In genomic region chr13:114071991-114072390, GRCh38 we compare ENCODE assay signal across 12 cellular contexts.
DNase-seq lines count a peak whose midpoint lies in the region; ATAC-seq and TF ChIP-seq lines count a peak whose summit lies in the region.
"Had no signal": no experiment of that assay in that cellular context is flagged by ENCODE, and none has a peak within 500 bp of the region (broad histone marks: within the 10 kb centered on the region; RNA-seq: fewer than 3 reads in every experiment).

No MANE protein-coding gene starts in this region.

- peak overlapping the region; percentile 63 for H3K27ac Mint-ChIP-seq in activated CD8-positive, alpha-beta T cell treated with anti-CD3 and anti-CD28 coated beads for 36 hours
- H3K27ac Mint-ChIP-seq in activated CD8-positive, alpha-beta T cell treated with anti-CD3 and anti-CD28 coated beads, Interleukin-2, amount 10 ng/mL, durations not matched to agents 7 days and 5 days: no peak overlapping the region
- peak overlapping the region; percentile 83 for H3K27ac Mint-ChIP-seq in stimulated activated effector memory CD8-positive, alpha-beta T cell treated with anti-CD3 and anti-CD28 coated beads, Interleukin-12 subunit alpha, Interleukin-12 subunit beta, amount 100 ng/mL, for 72 hours

- H3K27me3 ChIP-seq in layer of hippocampus (ENCODE audit: control insufficient read depth, insufficient read depth, low read length): no peaks in the 10 kb centered on the region
- H3K27me3 ChIP-seq: tibial artery had no signal

- peaks cover 29% of the 10 kb centered on the region for H3K4me1 Mint-ChIP-seq in activated CD8-positive, alpha-beta T cell treated with anti-CD3 and anti-CD28 coated beads for 36 hours (ENCODE audit: low read depth)
- H3K4me1 Mint-ChIP-seq in activated CD8-positive, alpha-beta T cell treated with anti-CD3 and anti-CD28 coated beads, Interleukin-2, amount 10 ng/mL, durations not matched to agents 7 days and 5 days (ENCODE audit: low read depth): peaks cover 20% of the 10 kb centered on the region
- H3K4me1 Mint-ChIP-seq in activated T-cell treated with anti-CD3 and anti-CD28 coated beads, Interleukin-2, amount 50 U/mL, for 4 hours (ENCODE audit: low read depth): peaks cover 37% of the 10 kb centered on the region
- H3K4me1 Mint-ChIP-seq in stimulated activated effector memory CD8-positive, alpha-beta T cell treated with anti-CD3 and anti-CD28 coated beads, Interleukin-12 subunit alpha, Interleukin-12 subunit beta, amount 100 ng/mL, for 72 hours: peaks cover 54% of the 10 kb centered on the region

- H3K27ac ChIP-seq in layer of hippocampus (ENCODE audit: low read depth, low read length): peak overlapping the region; percentile 62
- H3K27ac ChIP-seq: A549, tibial artery had no signal

- intact Hi-C loops in activated CD8-positive, alpha-beta T cell treated with anti-CD3 and anti-CD28 coated beads for 36 hours (cut with micrococcal nuclease): no loop called here

- no peak for DNase-seq in activated CD8-positive, alpha-beta T cell treated with anti-CD3 and anti-CD28 coated beads for 36 hours
- no peak for DNase-seq in activated CD8-positive, alpha-beta T cell treated with anti-CD3 and anti-CD28 coated beads, Interleukin-2, amount 10 ng/mL, durations not matched to agents 7 days and 5 days
- DNase-seq in activated T-cell treated with anti-CD3 and anti-CD28 coated beads, Interleukin-2, amount 50 U/mL, for 4 hours: peak; percentile 0
- DNase-seq in stimulated activated effector memory CD8-positive, alpha-beta T cell treated with anti-CD3 and anti-CD28 coated beads, Interleukin-12 subunit alpha, Interleukin-12 subunit beta, amount 100 ng/mL, for 72 hours (ENCODE audit: low spot score in 2 of 2): no peak
- DNase-seq: DMS 273 treated with DMSO at 0.1 percent for 48 hours, MV-4-11 had no signal

- no peak for ATAC-seq in activated CD8-positive, alpha-beta T cell treated with anti-CD3 and anti-CD28 coated beads for 36 hours
- no peak for ATAC-seq in activated CD8-positive, alpha-beta T cell treated with anti-CD3 and anti-CD28 coated beads, Interleukin-2, amount 10 ng/mL, durations not matched to agents 7 days and 5 days
- ATAC-seq in activated T-cell treated with anti-CD3 and anti-CD28 coated beads, Interleukin-2, amount 50 U/mL, for 4 hours: no peak
- ATAC-seq in stimulated activated effector memory CD8-positive, alpha-beta T cell treated with anti-CD3 and anti-CD28 coated beads, Interleukin-12 subunit alpha, Interleukin-12 subunit beta, amount 100 ng/mL, for 72 hours: no peak
- ATAC-seq in GM21381 (IDR thresholded peaks at IDR 0.05; ENCODE audit: unreplicated experiment) (no peak), HG03025 (IDR thresholded peaks at IDR 0.05; ENCODE audit: low FRiP score, unreplicated experiment) (no peak), HG02678 (IDR thresholded peaks at IDR 0.05; ENCODE audit: unreplicated experiment) (no peak)
- ATAC-seq: A549 had no signal

- H3K9me3 Mint-ChIP-seq in activated CD8-positive, alpha-beta T cell treated with anti-CD3 and anti-CD28 coated beads for 36 hours: peaks cover 5% of the 10 kb centered on the region
- H3K9me3 Mint-ChIP-seq in activated CD8-positive, alpha-beta T cell treated with anti-CD3 and anti-CD28 coated beads, Interleukin-2, amount 10 ng/mL, durations not matched to agents 7 days and 5 days (ENCODE audit: insufficient read depth): no peaks in the 10 kb centered on the region
- H3K9me3 Mint-ChIP-seq in activated T-cell treated with anti-CD3 and anti-CD28 coated beads, Interleukin-2, amount 50 U/mL, for 4 hours: no peaks in the 10 kb centered on the region
- H3K9me3 Mint-ChIP-seq in stimulated activated effector memory CD8-positive, alpha-beta T cell treated with anti-CD3 and anti-CD28 coated beads, Interleukin-12 subunit alpha, Interleukin-12 subunit beta, amount 100 ng/mL, for 72 hours: peaks cover 3% of the 10 kb centered on the region

- CTCF ChIA-PET in activated CD8-positive, alpha-beta T cell treated with anti-CD3 and anti-CD28 coated beads for 36 hours (lab: Charles Lee): no interaction called here
- CTCF ChIA-PET in activated CD8-positive, alpha-beta T cell treated with anti-CD3 and anti-CD28 coated beads, Interleukin-2, amount 10 ng/mL, durations not matched to agents 7 days and 5 days (lab: Charles Lee): no interaction called here

- no peak for TF ChIP-seq CTCF in activated CD8-positive, alpha-beta T cell treated with anti-CD3 and anti-CD28 coated beads for 36 hours (IDR thresholded peaks at IDR 0.05)

- POLR2A ChIA-PET in activated CD8-positive, alpha-beta T cell treated with anti-CD3 and anti-CD28 coated beads for 36 hours (lab: Charles Lee): no interaction called here
- POLR2A ChIA-PET in activated CD8-positive, alpha-beta T cell treated with anti-CD3 and anti-CD28 coated beads, Interleukin-2, amount 10 ng/mL, durations not matched to agents 7 days and 5 days (lab: Charles Lee): no interaction called here

- no peaks in the 10 kb centered on the region for H3K27me3 Mint-ChIP-seq in activated CD8-positive, alpha-beta T cell treated with anti-CD3 and anti-CD28 coated beads for 36 hours
- no peaks in the 10 kb centered on the region for H3K27me3 Mint-ChIP-seq in activated CD8-positive, alpha-beta T cell treated with anti-CD3 and anti-CD28 coated beads, Interleukin-2, amount 10 ng/mL, durations not matched to agents 7 days and 5 days (ENCODE audit: low read depth)
- H3K27me3 Mint-ChIP-seq in activated T-cell treated with anti-CD3 and anti-CD28 coated beads, Interleukin-2, amount 50 U/mL, for 4 hours (ENCODE audit: low read depth): no peaks in the 10 kb centered on the region

- H3K4me3 Mint-ChIP-seq in activated CD8-positive, alpha-beta T cell treated with anti-CD3 and anti-CD28 coated beads for 36 hours: no peak overlapping the region
- no peak overlapping the region for H3K4me3 Mint-ChIP-seq in activated CD8-positive, alpha-beta T cell treated with anti-CD3 and anti-CD28 coated beads, Interleukin-2, amount 10 ng/mL, durations not matched to agents 7 days and 5 days
- no peak overlapping the region for H3K4me3 Mint-ChIP-seq in activated T-cell treated with anti-CD3 and anti-CD28 coated beads, Interleukin-2, amount 50 U/mL, for 4 hours
- no peak overlapping the region for H3K4me3 Mint-ChIP-seq in stimulated activated effector memory CD8-positive, alpha-beta T cell treated with anti-CD3 and anti-CD28 coated beads, Interleukin-12 subunit alpha, Interleukin-12 subunit beta, amount 100 ng/mL, for 72 hours

- H3K36me3 Mint-ChIP-seq in activated CD8-positive, alpha-beta T cell treated with anti-CD3 and anti-CD28 coated beads for 36 hours (ENCODE audit: low read depth): peaks cover 23% of the 10 kb centered on the region
- H3K36me3 Mint-ChIP-seq in activated CD8-positive, alpha-beta T cell treated with anti-CD3 and anti-CD28 coated beads, Interleukin-2, amount 10 ng/mL, durations not matched to agents 7 days and 5 days (ENCODE audit: low read depth): peaks cover 37% of the 10 kb centered on the region
- H3K36me3 Mint-ChIP-seq in activated T-cell treated with anti-CD3 and anti-CD28 coated beads, Interleukin-2, amount 50 U/mL, for 4 hours (ENCODE audit: insufficient read depth): peaks cover 33% of the 10 kb centered on the region
- H3K36me3 Mint-ChIP-seq in stimulated activated effector memory CD8-positive, alpha-beta T cell treated with anti-CD3 and anti-CD28 coated beads, Interleukin-12 subunit alpha, Interleukin-12 subunit beta, amount 100 ng/mL, for 72 hours: peaks cover 72% of the 10 kb centered on the region
